17 cellular contexts compared by ENCODE assay signal in the genomic region with DNA sequence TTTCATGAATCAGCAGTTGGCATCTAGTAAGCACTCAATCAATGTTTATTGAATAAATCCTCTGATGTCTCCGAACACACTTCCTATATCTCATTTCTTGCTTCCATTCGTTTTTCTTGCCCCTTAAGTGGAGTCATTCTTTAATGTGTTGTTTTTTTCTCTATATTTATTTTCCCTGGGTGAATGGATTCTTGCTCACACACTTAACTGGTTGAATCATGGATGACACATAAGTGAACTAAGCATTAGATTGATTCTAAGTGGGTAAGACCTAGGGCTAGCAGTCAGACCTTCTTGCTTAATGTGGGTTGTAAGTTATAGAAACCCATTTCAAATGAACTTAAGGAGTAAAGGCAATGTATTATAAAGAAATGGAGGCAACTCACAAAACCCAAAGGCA.
A peak's percentile ranks its signal among the peaks of the same experiment; 100 is the strongest.
DNase-seq lines count a peak whose midpoint lies in the region; ATAC-seq lines count a peak whose summit lies in the region.
"Had no signal": no experiment of that assay in that cellular context is flagged by ENCODE, and none has a peak within 500 bp of the region (broad histone marks: within the 10 kb centered on the region; RNA-seq: fewer than 3 reads in every experiment).

No MANE protein-coding gene starts in this region.

- DNase-seq in AG20443 (ENCODE audit: low spot score) (peak; percentile 5), HCEC 1CT (peak; percentile 9), astrocyte of the hippocampus (ENCODE audit: low read depth, low spot score) (peak; percentile 2), hepatic stellate cell (ENCODE audit: low spot score) (peak; percentile 8), left colon (no peak), NCI-H446 (lab: John Stamatoyannopoulos, UW) (no peak), HK-2 (ENCODE audit: unreplicated experiment) (no peak)
- DNase-seq in activated CD8-positive, alpha-beta memory T cell treated with anti-CD3 and anti-CD28 coated beads, Interleukin-2, amount 50 U/mL, for 48 hours: no peak
- DNase-seq: activated CD4-positive, alpha-beta T cell treated with anti-CD3 and anti-CD28 coated beads, Interleukin-2, amount 50 U/mL, for 4 hours; activated naive CD4-positive, alpha-beta T cell treated with anti-CD3 and anti-CD28 coated beads, Interleukin-2, amount 50 U/mL, for 16 hours; body of pancreas; CD8-positive, alpha-beta memory T cell; left ventricle myocardium superior; mucosa of descending colon; NCI-H1417; NCI-H524; Right ventricle myocardium superior had no signal

- intact Hi-C loops in left colon (cut with DNase I, micrococcal nuclease): no loop called here

- ATAC-seq in left colon: no peak
- ATAC-seq: body of pancreas, left ventricle myocardium superior, mucosa of descending colon had no signal

Comparison
In these comparisons a context has a peak if more than half of its experiments do, and no peak if none do; other contexts are left out.
1. DNase-seq: peak in AG20443 (single experiment), HCEC 1CT (single experiment), astrocyte of the hippocampus (single experiment) and hepatic stellate cell (single experiment); none in left colon (0 of 2), activated CD8-positive, alpha-beta memory T cell treated with anti-CD3 and anti-CD28 coated beads, Interleukin-2, amount 50 U/mL, for 48 hours (single experiment), NCI-H446 (0 of 2) and HK-2 (single experiment).